Comparison of ENCODE assay signal across 1 cellular context in the genomic region with DNA sequence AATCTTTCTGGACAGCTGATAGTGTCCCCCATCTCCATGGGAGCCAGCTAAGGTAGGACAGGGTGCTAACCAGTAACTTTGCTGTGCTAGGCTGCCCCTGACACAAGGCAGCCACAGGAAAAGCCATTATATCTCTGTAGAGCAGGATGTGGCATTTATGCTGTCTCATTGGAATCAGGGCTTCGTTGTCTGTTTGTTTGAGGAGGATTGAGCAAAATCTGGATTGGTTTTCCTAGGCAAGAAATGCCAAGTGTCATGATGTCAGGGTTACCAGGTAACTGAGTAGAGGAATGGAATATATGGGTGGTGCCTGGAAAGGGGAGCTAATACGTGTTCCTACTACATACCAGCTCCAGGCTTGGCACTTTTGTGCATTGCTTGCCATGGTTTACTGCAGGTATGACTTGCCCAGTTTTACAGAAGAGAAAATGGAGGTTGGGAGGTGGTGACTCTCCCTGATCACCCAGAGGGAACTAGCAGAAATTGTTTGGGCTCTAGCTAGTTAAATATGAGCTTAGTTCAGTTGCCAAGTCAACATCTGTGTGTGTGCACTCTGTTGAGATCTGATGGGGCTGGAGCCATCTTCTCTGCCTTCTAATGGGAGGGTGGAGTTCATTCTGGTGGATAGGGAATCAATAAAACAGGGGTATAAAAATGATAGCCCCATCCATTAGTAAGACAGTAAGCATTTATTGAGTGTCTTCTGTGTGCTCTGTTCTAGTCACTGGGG.
TF ChIP-seq lines count a peak whose summit lies in the region.

No MANE protein-coding gene starts in this region.

TF ChIP-seq in K562, 482 proteins besides CTCF, POLR2A, EP300 and RAD21 (continued from another document):
- no peak for TF ChIP-seq ZNF174 (CRISPR knock-in tag; IDR thresholded peaks at IDR 0.05)
- TF ChIP-seq ELK1 (CRISPR knock-in tag; IDR thresholded peaks at IDR 0.05) = no peak
- peak in 1 of 2 experiments; percentile 31; a peak in 1 of 4 replicates for TF ChIP-seq RCOR1 (IDR thresholded peaks at IDR 0.05; ENCODE audit: borderline replicate concordance in 1 of 2, low read depth in 2 of 2, low read length in 2 of 2)
